ENCODE assay signal across 8 cellular contexts in genomic region chr7:102236592-102237287, GRCh38. TPM values are rescaled to one million over a fixed set of nuclear protein-coding genes. Genes with fewer than 3 reads are reported as not detected.
DNase-seq lines count a peak whose midpoint lies in the region; ATAC-seq and TF ChIP-seq lines count a peak whose summit lies in the region.

No MANE protein-coding gene starts in this region.

- WGBS in H9 (ENCODE audit: extremely low coverage, insufficient read length, low lambda C conversion rate) = no CpG with 5 or more reads among the region's 14 CpGs
- 40% methylated on average over 14 of the region's 14 CpGs for whole genome bisulfite sequencing in suprapubic skin

- H3K36me3 Mint-ChIP-seq in H9 (ENCODE audit: insufficient read depth in 1 of 3, low read depth in 3 of 3) (peaks cover 11 to 58% (median 33%) of the 10 kb centered on the region in 3 experiments; a peak in 6 of 7 replicates), naive B cell (no peaks in the 10 kb centered on the region)
- no peaks in the 10 kb centered on the region for H3K36me3 Mint-ChIP-seq in activated CD8-positive, alpha-beta T cell treated with anti-CD3 and anti-CD28 coated beads for 36 hours (ENCODE audit: low read depth)

- no peak for TF ChIP-seq EP300 in suprapubic skin (IDR thresholded peaks at IDR 0.05)

- H3K27me3 ChIP-seq in BJ (ENCODE audit: control insufficient read depth, insufficient read depth, low read length) (no peaks in the 10 kb centered on the region), H9 (ENCODE audit: insufficient read depth, low read length) (no peaks in the 10 kb centered on the region), suprapubic skin (no peaks in the 10 kb centered on the region)

- H3K4me3 Mint-ChIP-seq in H9 (no peak overlapping the region), naive B cell (no peak overlapping the region)
- no peak overlapping the region for H3K4me3 Mint-ChIP-seq in activated CD8-positive, alpha-beta T cell treated with anti-CD3 and anti-CD28 coated beads for 36 hours

- no peak overlapping the region for H2BK120ac ChIP-seq in H9 (ENCODE audit: low read depth, low read length, poor library complexity, severe bottlenecking)

- DNase-seq in BJ (ENCODE audit: low read depth) (no peak), H9 (peak; percentile 76), NCI-H69 (lab: John Stamatoyannopoulos, UW) (peak; percentile 72), epithelial cell of proximal tubule (ENCODE audit: low read depth) (no peak), naive B cell (peak; percentile 34), suprapubic skin (ENCODE audit: low spot score in 2 of 2) (no peak)
- peak; percentile 65 for DNase-seq in activated CD8-positive, alpha-beta T cell treated with anti-CD3 and anti-CD28 coated beads for 36 hours

- no peaks in the 10 kb centered on the region for H3K23me2 ChIP-seq in H9 (ENCODE audit: insufficient read length, low read depth, low read length, poor library complexity, severe bottlenecking)

- TF ChIP-seq CTCF in BJ (IDR thresholded peaks at IDR 0.05; ENCODE audit: insufficient read depth, low read depth, low read length) = peak; percentile 83
- TF ChIP-seq CTCF in H9 (conservative IDR thresholded peaks at IDR 0.05) = peak; percentile 92
- TF ChIP-seq CTCF in activated CD8-positive, alpha-beta T cell treated with anti-CD3 and anti-CD28 coated beads for 36 hours (IDR thresholded peaks at IDR 0.05) = peak; percentile 82
- TF ChIP-seq CTCF in epithelial cell of proximal tubule (conservative IDR thresholded peaks at IDR 0.05; ENCODE audit: low read depth, low read length) = peak; percentile 84
- peak; percentile 66 to 71 for TF ChIP-seq CTCF in suprapubic skin (IDR thresholded peaks at IDR 0.05)

- no peak overlapping the region for H3K18ac ChIP-seq in H9 (ENCODE audit: insufficient read length, low read depth, low read length)

- peaks cover 3% of the 10 kb centered on the region for H3K79me1 ChIP-seq in H9 (ENCODE audit: insufficient read depth, low read depth, low read length, poor library complexity, severe bottlenecking)

- no peak overlapping the region for H3K23ac ChIP-seq in H9 (ENCODE audit: insufficient read length, low read depth, low read length)

- no peak overlapping the region for H4K8ac ChIP-seq in H9 (replicated peaks; ENCODE audit: insufficient read length, low read depth, low read length)

- no peak overlapping the region for H4K5ac ChIP-seq in H9 (ENCODE audit: insufficient read length, low read depth, low read length)

- H3K4me2 ChIP-seq in H9 (ENCODE audit: insufficient read depth, insufficient read length, low read length) = no peak overlapping the region

- H3K4me1 Mint-ChIP-seq in H9 (0 out of 4 replicates have a peak, but pooled peaks cover 0 to 3% of the 10 kb centered on the region in 2 experiments), naive B cell (no peaks in the 10 kb centered on the region)
- H3K4me1 Mint-ChIP-seq in activated CD8-positive, alpha-beta T cell treated with anti-CD3 and anti-CD28 coated beads for 36 hours (ENCODE audit: low read depth) = no peaks in the 10 kb centered on the region

- no peaks in the 10 kb centered on the region for H3K9me3 Mint-ChIP-seq in H9
- no peaks in the 10 kb centered on the region for H3K9me3 Mint-ChIP-seq in activated CD8-positive, alpha-beta T cell treated with anti-CD3 and anti-CD28 coated beads for 36 hours
- H3K9me3 Mint-ChIP-seq in naive B cell = no peaks in the 10 kb centered on the region

- H4K20me1 ChIP-seq in H9 (ENCODE audit: control insufficient read depth, insufficient read depth, insufficient read length) = no peaks in the 10 kb centered on the region

- H2BK12ac ChIP-seq in H9 (ENCODE audit: insufficient read length, low read depth, low read length) = no peak overlapping the region

- H3K27ac ChIP-seq in H9 (ENCODE audit: insufficient read length, low read depth, low read length) (no peak overlapping the region), suprapubic skin (no peak overlapping the region)

- H2AK5ac ChIP-seq in H9 (ENCODE audit: insufficient read length, low read length) = no peak overlapping the region

- H3K36me3 ChIP-seq in BJ (ENCODE audit: control insufficient read depth, insufficient read depth, low read length) (peaks cover 5% of the 10 kb centered on the region), suprapubic skin (peaks cover 31% of the 10 kb centered on the region)

- H3K79me2 ChIP-seq in H9 (ENCODE audit: insufficient read depth, low read length) = no peaks in the 10 kb centered on the region

- no peak overlapping the region for H4K91ac ChIP-seq in H9 (ENCODE audit: insufficient read length, low read depth, low read length)

- no peak overlapping the region for H2BK5ac ChIP-seq in H9 (ENCODE audit: insufficient read length, low read length)

- TF ChIP-seq POLR2A in suprapubic skin (IDR thresholded peaks at IDR 0.05) = no peak

- H3K27me3 Mint-ChIP-seq in H9 (ENCODE audit: low read depth) (no peaks in the 10 kb centered on the region), naive B cell (no peaks in the 10 kb centered on the region)
- no peaks in the 10 kb centered on the region for H3K27me3 Mint-ChIP-seq in activated CD8-positive, alpha-beta T cell treated with anti-CD3 and anti-CD28 coated beads for 36 hours

- H2BK20ac ChIP-seq in H9 (ENCODE audit: low read depth, low read length, poor library complexity, severe bottlenecking) = no peak overlapping the region

- H3K4me1 ChIP-seq in H9 (ENCODE audit: insufficient read depth, low read length) = no peaks in the 10 kb centered on the region
- H3K4me1 ChIP-seq in suprapubic skin = no peaks in the 10 kb centered on the region

- POLR2A ChIA-PET in BJ (lab: Charles Lee) = interaction anchor here (0.5 kb wide), 1 partner anchor 431 kb away, joined by 9 read pairs; no protein-coding TSS in a partner anchor
- POLR2A ChIA-PET in activated CD8-positive, alpha-beta T cell treated with anti-CD3 and anti-CD28 coated beads for 36 hours (lab: Charles Lee) = no interaction called here

- no peak overlapping the region for H3K56ac ChIP-seq in H9 (ENCODE audit: insufficient read length, low read depth, low read length)

- no peaks in the 10 kb centered on the region for H3K9me3 ChIP-seq in H9 (ENCODE audit: control insufficient read depth, low read depth, low read length)
- no peaks in the 10 kb centered on the region for H3K9me3 ChIP-seq in suprapubic skin

- H2AFZ ChIP-seq in H9 (ENCODE audit: low read length) = no peak overlapping the region

- peak; percentile 73 for ATAC-seq in activated CD8-positive, alpha-beta T cell treated with anti-CD3 and anti-CD28 coated beads for 36 hours
- ATAC-seq in naive B cell (ENCODE audit: low read depth in 2 of 2) (peak; percentile 37 to 44), GM19395 (IDR thresholded peaks at IDR 0.05; ENCODE audit: unreplicated experiment) (no peak)

- no peak overlapping the region for H3K14ac ChIP-seq in H9 (ENCODE audit: insufficient read depth, low read length)

- H3K9ac ChIP-seq in H9 (ENCODE audit: extremely low read depth, insufficient read length, low read length) = no peak overlapping the region

- H3K4me3 ChIP-seq in BJ (ENCODE audit: low read depth, low read length) (no peak overlapping the region), epithelial cell of proximal tubule (ENCODE audit: low read depth, low read length) (no peak overlapping the region), suprapubic skin (no peak overlapping the region)

- H3K27ac Mint-ChIP-seq in H9 (peak overlapping the region in 1 of 3 experiments; percentile 49; a peak in 3 of 7 replicates), naive B cell (peak overlapping the region in 1 of 6 donors; percentile 43)
- no peak overlapping the region for H3K27ac Mint-ChIP-seq in activated CD8-positive, alpha-beta T cell treated with anti-CD3 and anti-CD28 coated beads for 36 hours

- H3T11ph ChIP-seq in H9 (ENCODE audit: low read length) = no peak overlapping the region

- intact Hi-C loops in activated CD8-positive, alpha-beta T cell treated with anti-CD3 and anti-CD28 coated beads for 36 hours (cut with micrococcal nuclease) = loop anchor here (10.0 kb wide), 2 partner anchors 552 to 632 kb away; no protein-coding TSS in a partner anchor

- no peak overlapping the region for H2BK15ac ChIP-seq in H9 (ENCODE audit: low read depth, low read length)

- H3K4ac ChIP-seq in H9 (ENCODE audit: low read depth, low read length) = no peak overlapping the region

- CTCF ChIA-PET in BJ (lab: Yijun Ruan, JAX) = interaction anchor here (0.6 to 4.9 kb wide), 23 partner anchors 9 to 697 kb away, joined by 3 to 25 read pairs (median 4); partner anchors contain the start of gene CUX1
- CTCF ChIA-PET in activated CD8-positive, alpha-beta T cell treated with anti-CD3 and anti-CD28 coated beads for 36 hours (lab: Charles Lee) = interaction anchor here (0.6 to 2.1 kb wide), 14 partner anchors 19 to 724 kb away, joined by 3 to 10 read pairs (median 4); no protein-coding TSS in a partner anchor

RNA-seq across cellular contexts. Expression of gene SH2B2, which starts 49.9 kb away (rescaled TPM):
- polyA plus RNA-seq in BJ (2011; rRNA removed) (0.56 and 0.58 TPM in 2 replicates), naive B cell (ENCODE audit: low read depth in 6 of 6) (10 to 100 TPM; 15.4 to 78.4 (median 27.2) TPM)
- 0.72 and 2.0 TPM in 2 replicates for polyA minus RNA-seq in BJ (2011; rRNA and poly(A)+ RNA removed)
- total RNA-seq in H9 (2021) (9.4 and 10.4 TPM in 2 replicates), epithelial cell of proximal tubule (3.8 and 13.6 TPM in 2 replicates), suprapubic skin (1 to 10 TPM; 5.1 to 6.5 (median 5.6) TPM)
- total RNA-seq in activated CD8-positive, alpha-beta T cell treated with anti-CD3 and anti-CD28 coated beads for 36 hours = 1 to 10 TPM; 5.0 to 7.1 TPM

Comparison
In these comparisons a context has a peak if more than half of its experiments do, and no peak if none do; other contexts are left out.
1. DNase-seq: peak in H9 (single experiment), NCI-H69 (single experiment), activated CD8-positive, alpha-beta T cell treated with anti-CD3 and anti-CD28 coated beads for 36 hours (single experiment) and naive B cell (single experiment); none in BJ (single experiment), epithelial cell of proximal tubule (single experiment) and suprapubic skin (0 of 2).
2. Peak in every context shown above with its lines, with median percentiles within 50 percentile points of each other: CTCF ChIP-seq.